ENCODE assay signal across 1 cellular context in genomic region chr6:110815260-110816109, GRCh38.
A peak's percentile ranks its signal among the peaks of the same experiment; 100 is the strongest.
TF ChIP-seq lines count a peak whose summit lies in the region.

CDK19 (minus strand) TSS chr6:110815469; CDS start chr6:110815136, 333 bp downstream.

TF ChIP-seq in HepG2, 621 proteins besides CTCF, POLR2A, EP300 and RAD21 (continued from another document and continues in another):
- no peak for TF ChIP-seq ZBTB40 (IDR thresholded peaks at IDR 0.05)
- peak; percentile 21; the same call in 1 of the 2 replicates for TF ChIP-seq ZBTB40 (CRISPR knock-in tag; IDR thresholded peaks at IDR 0.05)
- TF ChIP-seq PBX3 (CRISPR knock-in tag; IDR thresholded peaks at IDR 0.05; ENCODE audit: borderline replicate concordance), result no peak
- TF ChIP-seq HNRNPL (IDR thresholded peaks at IDR 0.05; ENCODE audit: low read depth, low read length), result no peak
- TF ChIP-seq MTA1 (CRISPR knock-in tag; IDR thresholded peaks at IDR 0.05; ENCODE audit: borderline replicate concordance), result no peak
- TF ChIP-seq ZNF83 (CRISPR knock-in tag; IDR thresholded peaks at IDR 0.05; ENCODE audit: borderline replicate concordance), result no peak
- TF ChIP-seq CEBPG (CRISPR knock-in tag; IDR thresholded peaks at IDR 0.05), result no peak
- no peak for TF ChIP-seq ZNF790 (CRISPR knock-in tag; IDR thresholded peaks at IDR 0.05; ENCODE audit: borderline replicate concordance)
- no peak for TF ChIP-seq ZNF17 (CRISPR knock-in tag; IDR thresholded peaks at IDR 0.05)
- TF ChIP-seq ZNF780A (CRISPR knock-in tag; IDR thresholded peaks at IDR 0.05), result no peak
- TF ChIP-seq HMGXB3 (CRISPR knock-in tag; IDR thresholded peaks at IDR 0.05; ENCODE audit: borderline replicate concordance), result peak; percentile 41; the same call in 1 of the 2 replicates
- peak; percentile 97 for TF ChIP-seq THAP11 (CRISPR knock-in tag; IDR thresholded peaks at IDR 0.05)
- no peak for TF ChIP-seq ZNF530 (CRISPR knock-in tag; IDR thresholded peaks at IDR 0.05; ENCODE audit: low read depth)
- no peak for TF ChIP-seq ZNF639 (CRISPR knock-in tag; conservative IDR thresholded peaks at IDR 0.05)
- TF ChIP-seq PBX2 (CRISPR knock-in tag; IDR thresholded peaks at IDR 0.05), result no peak
- no peak for TF ChIP-seq ELK4 (CRISPR knock-in tag; IDR thresholded peaks at IDR 0.05; ENCODE audit: borderline replicate concordance)
- TF ChIP-seq NFE2 (CRISPR knock-in tag; IDR thresholded peaks at IDR 0.05), result no peak
- peak; percentile 77; the same call in 1 of the 2 replicates for TF ChIP-seq KDM5A (IDR thresholded peaks at IDR 0.05; ENCODE audit: borderline replicate concordance, low read length)
- TF ChIP-seq ZNF7 (CRISPR knock-in tag; IDR thresholded peaks at IDR 0.05), result no peak
- no peak for TF ChIP-seq PAF1 (CRISPR knock-in tag; IDR thresholded peaks at IDR 0.05)
- TF ChIP-seq DBP (CRISPR knock-in tag; IDR thresholded peaks at IDR 0.05; ENCODE audit: not compliant biosample characterization), result no peak
- TF ChIP-seq IRX3 (CRISPR knock-in tag; IDR thresholded peaks at IDR 0.05; ENCODE audit: borderline replicate concordance, low read depth), result 0 out of 2 replicates have a peak, but pooled peaks have one; percentile 13
- 0 out of 2 replicates have a peak, but pooled peaks have one; percentile 68 for TF ChIP-seq CSRNP1 (CRISPR knock-in tag; IDR thresholded peaks at IDR 0.05)
- TF ChIP-seq LCORL (IDR thresholded peaks at IDR 0.05), result no peak
- peak; percentile 75 for TF ChIP-seq LCORL (CRISPR knock-in tag; IDR thresholded peaks at IDR 0.05)
- TF ChIP-seq ZNF180 (CRISPR knock-in tag; IDR thresholded peaks at IDR 0.05; ENCODE audit: borderline replicate concordance, low read depth), result no peak
- TF ChIP-seq MAF1 (CRISPR knock-in tag; IDR thresholded peaks at IDR 0.05; ENCODE audit: borderline replicate concordance), result no peak
- no peak; the same call in 1 of the 2 replicates for TF ChIP-seq TOPORS (CRISPR knock-in tag; IDR thresholded peaks at IDR 0.05)
- 0 out of 2 replicates have a peak, but pooled peaks have one; percentile 74 for TF ChIP-seq ZNF572 (CRISPR knock-in tag; IDR thresholded peaks at IDR 0.05)
- no peak for TF ChIP-seq TCF12 (IDR thresholded peaks at IDR 0.05)
- 0 out of 2 replicates have a peak, but pooled peaks have one; percentile 43 for TF ChIP-seq TCF12 (CRISPR knock-in tag; IDR thresholded peaks at IDR 0.05)
- no peak; the same call in 1 of the 2 replicates for TF ChIP-seq ARID3A (IDR thresholded peaks at IDR 0.05; ENCODE audit: low read depth, low read length)
